Comparison of ENCODE assay signal across 16 cellular contexts in the genomic region with DNA sequence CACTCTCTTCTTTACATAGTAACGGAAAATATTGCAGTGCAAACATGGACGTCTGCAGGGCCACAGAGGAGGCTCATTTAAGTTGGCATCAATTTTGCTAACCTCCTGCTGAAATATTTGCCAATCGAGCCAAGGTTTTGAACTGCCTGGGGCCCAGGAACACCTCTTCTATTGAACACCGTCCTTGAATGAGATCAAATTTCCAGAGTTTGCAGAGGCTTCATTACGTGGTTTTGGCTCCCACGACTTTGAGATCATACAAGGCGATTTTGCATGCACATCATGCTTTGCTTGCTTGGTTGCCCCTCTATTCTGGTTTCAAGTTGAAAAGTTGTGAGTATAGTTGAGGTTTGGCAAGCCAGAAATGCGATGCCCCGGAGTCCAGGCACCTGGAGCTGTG.
DNase-seq lines count a peak whose midpoint lies in the region; TF ChIP-seq lines count a peak whose summit lies in the region.
"Had no signal": no experiment of that assay in that cellular context is flagged by ENCODE, and none has a peak within 500 bp of the region (broad histone marks: within the 10 kb centered on the region; RNA-seq: fewer than 3 reads in every experiment).

No MANE protein-coding gene starts in this region.

- H3K36me3 ChIP-seq in HEK293 (ENCODE audit: control insufficient read depth in 2 of 2, insufficient read depth in 1 of 2, low read length in 2 of 2), result no peaks in the 10 kb centered on the region
- H3K36me3 ChIP-seq: BE2C, SJCRH30 had no signal

- H3K4me3 Mint-ChIP-seq in endothelial cell (ENCODE audit: unreplicated experiment), result no peak overlapping the region
- H3K4me3 Mint-ChIP-seq: CD4-positive, alpha-beta T cell had no signal

- no peaks in the 10 kb centered on the region for H3K4me1 ChIP-seq in HEK293 (ENCODE audit: control insufficient read depth, insufficient read depth, low read length)

- H3K36me3 Mint-ChIP-seq in endothelial cell (ENCODE audit: low read depth, unreplicated experiment), result no peaks in the 10 kb centered on the region

- no peaks in the 10 kb centered on the region for H3K27me3 Mint-ChIP-seq in endothelial cell (ENCODE audit: unreplicated experiment)

- no peak overlapping the region for H3K27ac Mint-ChIP-seq in endothelial cell (ENCODE audit: unreplicated experiment)
- H3K27ac Mint-ChIP-seq: CD4-positive, alpha-beta T cell had no signal

- TF ChIP-seq CTCF in HEK293 (tag by site-specific recombination; IDR thresholded peaks at IDR 0.05) (no peak), VCaP (conservative IDR thresholded peaks at IDR 0.05) (no peak), endothelial cell (IDR thresholded peaks at IDR 0.05; ENCODE audit: unreplicated experiment) (no peak)

- no peaks in the 10 kb centered on the region for H3K9me3 ChIP-seq in HEK293 (ENCODE audit: control insufficient read depth, insufficient read depth, low read depth, low read length)
- H3K9me3 ChIP-seq: BE2C had no signal

- no peak overlapping the region for H3K27ac ChIP-seq in HEK293 (ENCODE audit: extremely low read depth, low read depth, low read length)
- H3K27ac ChIP-seq in VCaP, result peak overlapping the region; percentile 6; the same call in 1 of the 2 replicates
- H3K27ac ChIP-seq: SJCRH30 had no signal

- POLR2A ChIA-PET in HEK293 (lab: Yijun Ruan, JAX), result no interaction called here

- no peak overlapping the region for H3K4me3 ChIP-seq in HEK293 (ENCODE audit: low read depth, low read length)
- H3K4me3 ChIP-seq: GM12878, SJCRH30 had no signal

- CTCF ChIA-PET in HEK293 (lab: Yijun Ruan, JAX), result interaction anchor here (0.5 kb wide), 1 partner anchor 1016 kb away, joined by 3 read pairs; no protein-coding TSS in a partner anchor

- H3K9me3 Mint-ChIP-seq in endothelial cell (ENCODE audit: unreplicated experiment), result no peaks in the 10 kb centered on the region
- H3K9me3 Mint-ChIP-seq: CD4-positive, alpha-beta T cell had no signal

- no peaks in the 10 kb centered on the region for H3K4me1 Mint-ChIP-seq in endothelial cell (ENCODE audit: unreplicated experiment)

- DNase-seq in COR-L47 (lab: John Stamatoyannopoulos, UW) (peak; percentile 33), NCI-H345 (lab: John Stamatoyannopoulos, UW) (peak; percentile 86), endothelial cell (ENCODE audit: low spot score) (no peak), GF-D8 (lab: John Stamatoyannopoulos, UW) (no peak), GOT3 (lab: John Stamatoyannopoulos, UW) (no peak), SKM-1 treated with dmso at 0.1 percent for 144 hours (lab: John Stamatoyannopoulos, UW; ENCODE audit: unreplicated experiment) (no peak)
- DNase-seq: BE2C; CD4-positive, alpha-beta T cell; HCEC 1CT; KG1; NCI-H187; T-helper 2 cell had no signal

TF ChIP-seq in HEK293, 187 proteins besides CTCF, POLR2A, EP300 and RAD21:
- TF ChIP-seq ZNF624 (tag by site-specific recombination; IDR thresholded peaks at IDR 0.05), result no peak
- TF ChIP-seq, protein P1, sequence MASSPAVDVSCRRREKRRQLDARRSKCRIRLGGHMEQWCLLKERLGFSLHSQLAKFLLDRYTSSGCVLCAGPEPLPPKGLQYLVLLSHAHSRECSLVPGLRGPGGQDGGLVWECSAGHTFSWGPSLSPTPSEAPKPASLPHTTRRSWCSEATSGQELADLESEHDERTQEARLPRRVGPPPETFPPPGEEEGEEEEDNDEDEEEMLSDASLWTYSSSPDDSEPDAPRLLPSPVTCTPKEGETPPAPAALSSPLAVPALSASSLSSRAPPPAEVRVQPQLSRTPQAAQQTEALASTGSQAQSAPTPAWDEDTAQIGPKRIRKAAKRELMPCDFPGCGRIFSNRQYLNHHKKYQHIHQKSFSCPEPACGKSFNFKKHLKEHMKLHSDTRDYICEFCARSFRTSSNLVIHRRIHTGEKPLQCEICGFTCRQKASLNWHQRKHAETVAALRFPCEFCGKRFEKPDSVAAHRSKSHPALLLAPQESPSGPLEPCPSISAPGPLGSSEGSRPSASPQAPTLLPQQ (tag by site-specific recombination; IDR thresholded peaks at IDR 0.05), result 0 out of 2 replicates have a peak, but pooled peaks have one; percentile 13

Comparison
In these comparisons a context has a peak if more than half of its experiments do, and no peak if none do; other contexts are left out.
1. DNase-seq: peak in COR-L47 (single experiment) and NCI-H345 (single experiment); none in endothelial cell (single experiment), GF-D8 (single experiment), GOT3 (single experiment) and SKM-1 treated with dmso at 0.1 percent for 144 hours (single experiment).